12 cellular contexts compared by ENCODE assay signal in the genomic region with DNA sequence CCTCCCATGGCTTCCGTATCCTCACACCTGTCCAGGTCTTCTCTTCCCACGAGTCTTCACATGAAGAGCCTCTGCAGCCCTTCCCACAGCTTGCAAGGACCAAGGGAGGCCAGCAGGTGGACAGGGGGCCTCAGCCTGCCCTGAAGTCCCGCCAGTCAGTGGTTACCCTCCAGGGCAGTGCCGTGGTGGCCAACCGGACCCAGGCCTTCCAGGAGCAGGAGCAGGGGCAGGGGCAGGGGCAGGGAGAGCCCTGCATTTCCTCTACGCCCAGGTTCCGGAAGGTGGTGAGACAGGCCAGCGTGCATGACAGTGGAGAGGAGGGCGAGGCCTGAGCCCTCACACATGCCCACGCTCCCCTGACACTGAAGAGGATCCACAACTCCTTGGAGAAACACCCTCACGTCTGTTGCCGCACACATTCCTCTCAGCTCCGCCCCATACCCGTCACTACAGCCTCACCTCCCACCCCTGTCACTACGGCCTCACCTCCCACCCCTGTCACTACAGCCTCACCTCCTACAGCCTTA. TPM values are rescaled to one million over a fixed set of nuclear protein-coding genes. Genes with fewer than 3 reads are reported as not detected.
DNase-seq lines count a peak whose midpoint lies in the region; ATAC-seq, FAIRE-seq and TF ChIP-seq lines count a peak whose summit lies in the region.
"Had no signal": no experiment of that assay in that cellular context is flagged by ENCODE, and none has a peak within 500 bp of the region (broad histone marks: within the 10 kb centered on the region; RNA-seq: fewer than 3 reads in every experiment).

No MANE protein-coding gene starts in this region.

- FAIRE-seq in bronchial epithelial cell (lab: Jason Lieb, UNC): no peak

- no peak overlapping the region for H3K4me3 ChIP-seq in CD4-positive, CD25-positive, alpha-beta regulatory T cell (ENCODE audit: low read depth, low read length)
- H3K4me3 ChIP-seq in IMR-90 (ENCODE audit: insufficient read depth, low read depth, low read length) (no peak overlapping the region), bronchial epithelial cell (ENCODE audit: low read depth, low read length) (no peak overlapping the region)

- POLR2A ChIA-PET in IMR-90 (lab: Charles Lee; ENCODE audit: unreplicated experiment): no interaction called here

- H2BK15ac ChIP-seq in IMR-90 (ENCODE audit: low read depth, low read length): no peak overlapping the region

- no peak overlapping the region for H3K56ac ChIP-seq in IMR-90 (ENCODE audit: extremely low read depth, insufficient read depth, low read length)

- 82% methylated on average over 11 of the region's 15 CpGs; no CpG with 5 or more reads in 1 of the 2 experiments for WGBS in IMR-90 (ENCODE audit: extremely low coverage in 2 of 2, insufficient read length in 1 of 2), 2 experiments

- H3K36me3 Mint-ChIP-seq in CD4-positive, CD25-positive, alpha-beta regulatory T cell: no peaks in the 10 kb centered on the region
- no peaks in the 10 kb centered on the region for H3K36me3 Mint-ChIP-seq in neural crest cell (ENCODE audit: low read depth)

- H3K9me1 ChIP-seq in IMR-90 (ENCODE audit: insufficient read depth, low read length): no peaks in the 10 kb centered on the region

- no peaks in the 10 kb centered on the region for H3K79me1 ChIP-seq in IMR-90 (ENCODE audit: low read depth in 1 of 2, low read length in 2 of 2)

- no peaks in the 10 kb centered on the region for H4K20me1 ChIP-seq in IMR-90 (ENCODE audit: insufficient read depth, low read length)

- H3K4me3 Mint-ChIP-seq in CD4-positive, CD25-positive, alpha-beta regulatory T cell: peak overlapping the region in 2 of 4 donors; percentile 15 to 49
- no peak overlapping the region for H3K4me3 Mint-ChIP-seq in neural crest cell

- H3K9ac ChIP-seq in IMR-90 (ENCODE audit: low read depth, low read length): no peak overlapping the region

- H3K4me1 ChIP-seq in CD4-positive, CD25-positive, alpha-beta regulatory T cell (ENCODE audit: control insufficient read depth, insufficient read depth, low read length, poor library complexity, severe bottlenecking): peaks cover 32% of the 10 kb centered on the region
- H3K4me1 ChIP-seq in IMR-90 (ENCODE audit: control insufficient read depth, insufficient read depth, low read length): no peaks in the 10 kb centered on the region

- no peaks in the 10 kb centered on the region for H3K9me3 Mint-ChIP-seq in CD4-positive, CD25-positive, alpha-beta regulatory T cell
- no peaks in the 10 kb centered on the region for H3K9me3 Mint-ChIP-seq in neural crest cell

- H3K36me3 ChIP-seq in CD4-positive, CD25-positive, alpha-beta regulatory T cell (ENCODE audit: control insufficient read depth, insufficient read depth, low read length): no peaks in the 10 kb centered on the region
- H3K36me3 ChIP-seq in IMR-90 (ENCODE audit: control insufficient read depth, insufficient read depth, low read length): peaks cover 34% of the 10 kb centered on the region
- H3K36me3 ChIP-seq in bronchial epithelial cell (ENCODE audit: control insufficient read depth, insufficient read depth, low read length): peaks cover 32% of the 10 kb centered on the region

- H3K27me3 Mint-ChIP-seq in CD4-positive, CD25-positive, alpha-beta regulatory T cell: peaks cover 4% of the 10 kb centered on the region
- no peaks in the 10 kb centered on the region for H3K27me3 Mint-ChIP-seq in neural crest cell (ENCODE audit: low read depth)

- dilution Hi-C loops in IMR-90 (cut with HindIII; ENCODE audit: low sequenced_read_pairs, unreplicated experiment): no loop called here

- H3K18ac ChIP-seq in IMR-90 (ENCODE audit: low read depth, low read length): no peak overlapping the region

- intact Hi-C loops in IMR-90 (cut with micrococcal nuclease): no loop called here

- no TSS peak for BruUV-seq in IMR-90 (replicated peaks; lab: Mats Ljungman, UMichigan)

- no peak overlapping the region for H2BK20ac ChIP-seq in IMR-90 (ENCODE audit: low read depth, low read length)

- no peaks in the 10 kb centered on the region for H3K27me3 ChIP-seq in CD4-positive, CD25-positive, alpha-beta regulatory T cell (ENCODE audit: control insufficient read depth, insufficient read depth, low read length)
- H3K27me3 ChIP-seq in IMR-90 (ENCODE audit: control insufficient read depth, insufficient read depth, low read length) (no peaks in the 10 kb centered on the region), bronchial epithelial cell (ENCODE audit: control insufficient read depth, insufficient read depth, low read length) (no peaks in the 10 kb centered on the region)

- H2AK5ac ChIP-seq in IMR-90 (ENCODE audit: low read depth, low read length): no peak overlapping the region

- no peak overlapping the region for H3K4me2 ChIP-seq in IMR-90 (ENCODE audit: low read depth, low read length)

- H3K27ac Mint-ChIP-seq in CD4-positive, CD25-positive, alpha-beta regulatory T cell: peak overlapping the region; percentile 9 to 92 (median 85)
- H3K27ac Mint-ChIP-seq in neural crest cell (ENCODE audit: unreplicated experiment): no peak overlapping the region

- H3K4me1 Mint-ChIP-seq in CD4-positive, CD25-positive, alpha-beta regulatory T cell: peaks cover 7 to 46% (median 29%) of the 10 kb centered on the region in 4 donors
- peaks cover 13% of the 10 kb centered on the region for H3K4me1 Mint-ChIP-seq in neural crest cell

- DNase-seq in CD4-positive, CD25-positive, alpha-beta regulatory T cell: no peak
- no peak for DNase-seq in IMR-90
- DNase-seq in bronchial epithelial cell (ENCODE audit: low read depth): peak; percentile 69
- no peak for DNase-seq in neural crest cell (ENCODE audit: low read depth, low spot score)
- DNase-seq in COLO829 (ENCODE audit: low spot score): no peak
- DNase-seq in HuH-7.5 (ENCODE audit: low spot score): no peak
- no peak for DNase-seq in GM20000 (ENCODE audit: low spot score)
- DNase-seq: C1 segment of cervical spinal cord, cerebellar nuclear complex, NCI-H1417, NCI-H510A treated with DMSO at 0.1 percent for 48 hours had no signal

- TF ChIP-seq POLR2A in IMR-90 (IDR thresholded peaks at IDR 0.05; ENCODE audit: low read depth, low read length): no peak

- no peak overlapping the region for H3K14ac ChIP-seq in IMR-90 (replicated peaks; ENCODE audit: low read depth, low read length)

- peak overlapping the region; percentile 1 for H2AK9ac ChIP-seq in IMR-90 (replicated peaks; ENCODE audit: low read depth, low read length, poor library complexity)

- H3K4ac ChIP-seq in IMR-90 (ENCODE audit: low read depth, low read length): no peak overlapping the region

- CTCF ChIA-PET in IMR-90 (lab: Yijun Ruan, JAX): no interaction called here

- no peak overlapping the region for H2BK5ac ChIP-seq in IMR-90 (ENCODE audit: low read depth, low read length, poor library complexity, severe bottlenecking)

- no peak overlapping the region for H2AFZ ChIP-seq in IMR-90 (replicated peaks; ENCODE audit: low read length, poor library complexity)

- no peak overlapping the region for H2BK120ac ChIP-seq in IMR-90 (ENCODE audit: low read depth, low read length)

- H4K91ac ChIP-seq in IMR-90 (ENCODE audit: insufficient read depth, low read depth, low read length): no peak overlapping the region

- no peaks in the 10 kb centered on the region for H3K9me3 ChIP-seq in CD4-positive, CD25-positive, alpha-beta regulatory T cell (ENCODE audit: control insufficient read depth in 2 of 2, low read length in 2 of 2)
- no peaks in the 10 kb centered on the region for H3K9me3 ChIP-seq in IMR-90 (ENCODE audit: control insufficient read depth, insufficient read depth, low read length)

- H3K27ac ChIP-seq in CD4-positive, CD25-positive, alpha-beta regulatory T cell (ENCODE audit: insufficient read depth, low read length, poor library complexity, severe bottlenecking): peak overlapping the region; percentile 66
- no peak overlapping the region for H3K27ac ChIP-seq in IMR-90 (ENCODE audit: insufficient read depth, low read length)

- TF ChIP-seq RAD21 in IMR-90 (IDR thresholded peaks at IDR 0.05; ENCODE audit: low read length): no peak

- no peak overlapping the region for H4K8ac ChIP-seq in IMR-90 (ENCODE audit: low read depth in 2 of 2, low read length in 2 of 2)

- no peak overlapping the region for H3K23ac ChIP-seq in IMR-90 (ENCODE audit: low read depth, low read length)

- no peak for ATAC-seq in CD4-positive, CD25-positive, alpha-beta regulatory T cell (ENCODE audit: low read depth in 2 of 2)
- ATAC-seq in IMR-90 (ENCODE audit: low read depth): no peak
- ATAC-seq in GM18909 (IDR thresholded peaks at IDR 0.05; ENCODE audit: poor library complexity, unreplicated experiment): no peak

- H4K5ac ChIP-seq in IMR-90 (ENCODE audit: low read depth, low read length): no peak overlapping the region

- in situ Hi-C loops in IMR-90 (cut with MboI; ENCODE audit: low sequenced_read_pairs): loop anchor here (10.0 kb wide), 1 partner anchor 227 kb away; no protein-coding TSS in a partner anchor

- no peak for TF ChIP-seq CTCF in IMR-90 (conservative IDR thresholded peaks at IDR 0.05; ENCODE audit: low read depth, low read length)
- TF ChIP-seq CTCF in bronchial epithelial cell (IDR thresholded peaks at IDR 0.05; ENCODE audit: insufficient read depth, low read length, severe bottlenecking): peak; percentile 5
- peak; percentile 25 for TF ChIP-seq CTCF in neural crest cell (conservative IDR thresholded peaks at IDR 0.05)
- TF ChIP-seq CTCF in GM20000 (IDR thresholded peaks at IDR 0.05; ENCODE audit: extremely low read depth, missing control alignments): no peak

RNA-seq across cellular contexts. Expression of a gene that starts 8.3 kb away (rescaled TPM):
- 24.4 TPM for total RNA-seq in CD4-positive, CD25-positive, alpha-beta regulatory T cell
- polyA plus RNA-seq in CD4-positive, CD25-positive, alpha-beta regulatory T cell: 1 to 10 TPM; 2.3 to 7.1 (median 3.1) TPM
- total RNA-seq in IMR-90 (2012; rRNA removed) (7.3 and 7.8 TPM in 2 replicates), bronchial epithelial cell (32.0 and 35.0 TPM in 2 replicates), neural crest cell (3.0 and 3.3 TPM in 2 replicates)
- polyA plus RNA-seq in IMR-90 (2012; rRNA removed): 26.7 and 29.2 TPM in 2 replicates
- 14.4 and 25.5 TPM in 2 replicates for polyA plus RNA-seq in IMR-90 (2012; cell fraction: cytosol; rRNA removed)
- 83.1 and 197 TPM in 2 replicates for polyA plus RNA-seq in IMR-90 (2012; cell fraction: nucleus; rRNA removed; ENCODE audit: low replicate concordance)

RNA-seq across cellular contexts. Expression of a gene that starts 22.5 kb away (rescaled TPM):
- 158 TPM for total RNA-seq in CD4-positive, CD25-positive, alpha-beta regulatory T cell
- polyA plus RNA-seq in CD4-positive, CD25-positive, alpha-beta regulatory T cell: 10 to 100 TPM in 3 of 4 donors, 1 to 10 TPM in 1; 9.5 to 18.9 (median 12.6) TPM
- 7.3 and 8.1 TPM in 2 replicates for total RNA-seq in IMR-90 (2012; rRNA removed)
- 38.4 and 44.0 TPM in 2 replicates for polyA plus RNA-seq in IMR-90 (2012; rRNA removed)
- 31.2 and 35.3 TPM in 2 replicates for polyA plus RNA-seq in IMR-90 (2012; cell fraction: cytosol; rRNA removed)
- 129 and 331 TPM in 2 replicates for polyA plus RNA-seq in IMR-90 (2012; cell fraction: nucleus; rRNA removed; ENCODE audit: low replicate concordance)
- 22.4 and 42.8 TPM in 2 replicates for total RNA-seq in bronchial epithelial cell
- 58.9 and 71.8 TPM in 2 replicates for total RNA-seq in neural crest cell

RNA-seq across cellular contexts. Expression of a gene that starts 41.7 kb away (rescaled TPM):
- total RNA-seq in CD4-positive, CD25-positive, alpha-beta regulatory T cell: 60.6 TPM
- 100 to 1,000 TPM; 103 to 127 (median 118) TPM for polyA plus RNA-seq in CD4-positive, CD25-positive, alpha-beta regulatory T cell
- 40.8 and 46.4 TPM in 2 replicates for total RNA-seq in IMR-90 (2012; rRNA removed)
- polyA plus RNA-seq in IMR-90 (2012; rRNA removed): 133 and 152 TPM in 2 replicates
- 252 and 358 TPM in 2 replicates for polyA plus RNA-seq in IMR-90 (2012; cell fraction: cytosol; rRNA removed)
- 170 and 292 TPM in 2 replicates for polyA plus RNA-seq in IMR-90 (2012; cell fraction: nucleus; rRNA removed; ENCODE audit: low replicate concordance)
- total RNA-seq in bronchial epithelial cell: 45.8 and 83.1 TPM in 2 replicates
- 3.7 and 7.1 TPM in 2 replicates for total RNA-seq in neural crest cell

RNA-seq across cellular contexts. Expression of a gene that starts 45.3 kb away (rescaled TPM):
- 295 TPM for total RNA-seq in CD4-positive, CD25-positive, alpha-beta regulatory T cell
- polyA plus RNA-seq in CD4-positive, CD25-positive, alpha-beta regulatory T cell: 10 to 100 TPM; 13.2 to 27.8 (median 19.3) TPM
- total RNA-seq in IMR-90 (2012; rRNA removed) (23.9 and 26.7 TPM in 2 replicates), bronchial epithelial cell (55.0 and 77.4 TPM in 2 replicates), neural crest cell (51.3 and 55.1 TPM in 2 replicates)
- 41.8 and 45.8 TPM in 2 replicates for polyA plus RNA-seq in IMR-90 (2012; rRNA removed)
- polyA plus RNA-seq in IMR-90 (2012; cell fraction: cytosol; rRNA removed): 23.5 and 42.3 TPM in 2 replicates
- polyA plus RNA-seq in IMR-90 (2012; cell fraction: nucleus; rRNA removed; ENCODE audit: low replicate concordance): 130 and 275 TPM in 2 replicates

Comparison
In these comparisons a context has a peak if more than half of its experiments do, and no peak if none do; other contexts are left out.
1. CTCF ChIP-seq: peak in bronchial epithelial cell (single experiment) and neural crest cell (single experiment); none in IMR-90 (single experiment) and GM20000 (single experiment).